ENCODE assay signal across 1 cellular context in genomic region chr12:9687228-9687627, GRCh38.
TF ChIP-seq lines count a peak whose summit lies in the region.

No MANE protein-coding gene starts in this region.

TF ChIP-seq in GM12878, 131 proteins besides CTCF, POLR2A, EP300 and RAD21:
- TF ChIP-seq, protein P1, sequence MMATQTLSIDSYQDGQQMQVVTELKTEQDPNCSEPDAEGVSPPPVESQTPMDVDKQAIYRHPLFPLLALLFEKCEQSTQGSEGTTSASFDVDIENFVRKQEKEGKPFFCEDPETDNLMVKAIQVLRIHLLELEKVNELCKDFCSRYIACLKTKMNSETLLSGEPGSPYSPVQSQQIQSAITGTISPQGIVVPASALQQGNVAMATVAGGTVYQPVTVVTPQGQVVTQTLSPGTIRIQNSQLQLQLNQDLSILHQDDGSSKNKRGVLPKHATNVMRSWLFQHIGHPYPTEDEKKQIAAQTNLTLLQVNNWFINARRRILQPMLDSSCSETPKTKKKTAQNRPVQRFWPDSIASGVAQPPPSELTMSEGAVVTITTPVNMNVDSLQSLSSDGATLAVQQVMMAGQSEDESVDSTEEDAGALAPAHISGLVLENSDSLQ (IDR thresholded peaks at IDR 0.05), result 0 out of 2 replicates have a peak, but pooled peaks have one; percentile 26
- TF ChIP-seq BHLHE40 (IDR thresholded peaks at IDR 0.05; ENCODE audit: borderline replicate concordance in 1 of 2, low read depth in 2 of 2, low read length in 1 of 2), result no peak
